In the genomic region with DNA sequence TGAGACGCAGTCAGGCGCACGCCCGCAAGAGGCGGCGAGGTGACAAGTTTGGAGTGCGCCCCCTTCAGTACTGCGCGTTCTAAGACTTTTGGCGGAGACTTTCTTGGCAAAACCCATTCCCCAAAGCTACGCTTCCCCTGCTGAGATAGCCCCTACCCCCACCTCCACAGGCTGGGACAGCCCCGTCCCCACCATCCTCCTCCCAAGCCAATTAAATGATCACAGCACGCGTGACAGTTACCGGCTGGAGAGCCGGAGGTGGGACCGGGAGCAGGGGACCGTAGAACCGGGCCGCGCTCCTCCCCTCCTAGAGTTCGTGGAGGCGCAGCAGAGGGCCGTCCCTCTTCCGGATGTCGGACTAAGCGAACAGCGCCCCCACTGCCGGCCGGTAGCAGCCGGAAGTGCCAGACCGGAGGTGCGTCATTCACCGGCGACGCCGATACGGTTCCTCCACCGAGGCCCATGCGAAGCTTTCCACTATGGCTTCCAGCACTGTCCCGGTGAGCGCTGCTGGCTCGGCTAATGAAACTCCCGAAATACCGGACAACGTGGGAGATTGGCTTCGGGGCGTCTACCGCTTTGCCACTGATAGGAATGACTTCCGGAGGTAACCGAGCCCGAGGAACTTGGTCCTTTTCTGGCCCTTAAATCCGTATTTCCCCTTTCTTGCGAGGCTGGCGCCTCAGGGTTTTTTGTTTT, we compare ENCODE assay signal across 1 cellular context.
TF ChIP-seq lines count a peak whose summit lies in the region.

A gene (plus strand): TSS at position 476 of the 699 bp plus-strand sequence. CDS start 4 bp downstream, at position 480.

TF ChIP-seq in HEK293, 187 proteins besides CTCF, POLR2A, EP300 and RAD21 (continued from another document):
- TF ChIP-seq, protein P1, sequence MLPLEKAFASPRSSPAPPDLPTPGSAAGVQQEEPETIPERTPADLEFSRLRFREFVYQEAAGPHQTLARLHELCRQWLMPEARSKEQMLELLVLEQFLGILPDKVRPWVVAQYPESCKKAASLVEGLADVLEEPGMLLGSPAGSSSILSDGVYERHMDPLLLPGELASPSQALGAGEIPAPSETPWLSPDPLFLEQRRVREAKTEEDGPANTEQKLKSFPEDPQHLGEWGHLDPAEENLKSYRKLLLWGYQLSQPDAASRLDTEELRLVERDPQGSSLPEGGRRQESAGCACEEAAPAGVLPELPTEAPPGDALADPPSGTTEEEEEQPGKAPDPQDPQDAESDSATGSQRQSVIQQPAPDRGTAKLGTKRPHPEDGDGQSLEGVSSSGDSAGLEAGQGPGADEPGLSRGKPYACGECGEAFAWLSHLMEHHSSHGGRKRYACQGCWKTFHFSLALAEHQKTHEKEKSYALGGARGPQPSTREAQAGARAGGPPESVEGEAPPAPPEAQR (tag by site-specific recombination; IDR thresholded peaks at IDR 0.05), result no peak
- TF ChIP-seq ZNF654 (tag by site-specific recombination; IDR thresholded peaks at IDR 0.05; ENCODE audit: low read depth) (peak; percentile 12; the same call in 1 of the 2 replicates), GLI2 (tag by site-specific recombination; IDR thresholded peaks at IDR 0.05; ENCODE audit: borderline replicate concordance, low read depth) (no peak), ZNF785 (tag by site-specific recombination; IDR thresholded peaks at IDR 0.05) (no peak), ZNF2 (tag by site-specific recombination; IDR thresholded peaks at IDR 0.05) (peak; percentile 69; the same call in 1 of the 2 replicates), ZNF560 (tag by site-specific recombination; IDR thresholded peaks at IDR 0.05; ENCODE audit: borderline replicate concordance) (no peak), ZNF155 (tag by site-specific recombination; IDR thresholded peaks at IDR 0.05) (no peak), KLF8 (tag by site-specific recombination; IDR thresholded peaks at IDR 0.05) (peak; percentile 78), ZNF426 (tag by site-specific recombination; IDR thresholded peaks at IDR 0.05) (no peak), WT1 (tag by site-specific recombination; IDR thresholded peaks at IDR 0.05) (0 out of 2 replicates have a peak, but pooled peaks have one; percentile 42), SCRT1 (tag by site-specific recombination; IDR thresholded peaks at IDR 0.05; ENCODE audit: borderline replicate concordance) (no peak), ZNF140 (tag by site-specific recombination; IDR thresholded peaks at IDR 0.05) (no peak), MZF1 (tag by site-specific recombination; IDR thresholded peaks at IDR 0.05; ENCODE audit: borderline replicate concordance) (peak; percentile 67), ZFP37 (tag by site-specific recombination; IDR thresholded peaks at IDR 0.05) (peak; percentile 66; the same call in 1 of the 2 replicates), HOXD13 (CRISPR knock-in tag; IDR thresholded peaks at IDR 0.05; ENCODE audit: borderline replicate concordance) (0 out of 2 replicates have a peak, but pooled peaks have one; percentile 24)
- TF ChIP-seq, protein P2, sequence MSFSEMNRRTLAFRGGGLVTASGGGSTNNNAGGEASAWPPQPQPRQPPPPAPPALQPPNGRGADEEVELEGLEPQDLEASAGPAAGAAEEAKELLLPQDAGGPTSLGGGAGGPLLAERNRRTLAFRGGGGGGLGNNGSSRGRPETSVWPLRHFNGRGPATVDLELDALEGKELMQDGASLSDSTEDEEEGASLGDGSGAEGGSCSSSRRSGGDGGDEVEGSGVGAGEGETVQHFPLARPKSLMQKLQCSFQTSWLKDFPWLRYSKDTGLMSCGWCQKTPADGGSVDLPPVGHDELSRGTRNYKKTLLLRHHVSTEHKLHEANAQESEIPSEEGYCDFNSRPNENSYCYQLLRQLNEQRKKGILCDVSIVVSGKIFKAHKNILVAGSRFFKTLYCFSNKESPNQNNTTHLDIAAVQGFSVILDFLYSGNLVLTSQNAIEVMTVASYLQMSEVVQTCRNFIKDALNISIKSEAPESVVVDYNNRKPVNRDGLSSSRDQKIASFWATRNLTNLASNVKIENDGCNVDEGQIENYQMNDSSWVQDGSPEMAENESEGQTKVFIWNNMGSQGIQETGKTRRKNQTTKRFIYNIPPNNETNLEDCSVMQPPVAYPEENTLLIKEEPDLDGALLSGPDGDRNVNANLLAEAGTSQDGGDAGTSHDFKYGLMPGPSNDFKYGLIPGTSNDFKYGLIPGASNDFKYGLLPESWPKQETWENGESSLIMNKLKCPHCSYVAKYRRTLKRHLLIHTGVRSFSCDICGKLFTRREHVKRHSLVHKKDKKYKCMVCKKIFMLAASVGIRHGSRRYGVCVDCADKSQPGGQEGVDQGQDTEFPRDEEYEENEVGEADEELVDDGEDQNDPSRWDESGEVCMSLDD (tag by site-specific recombination; IDR thresholded peaks at IDR 0.05), result peak; percentile 33; the same call in 1 of the 2 replicates
- TF ChIP-seq, protein P3, sequence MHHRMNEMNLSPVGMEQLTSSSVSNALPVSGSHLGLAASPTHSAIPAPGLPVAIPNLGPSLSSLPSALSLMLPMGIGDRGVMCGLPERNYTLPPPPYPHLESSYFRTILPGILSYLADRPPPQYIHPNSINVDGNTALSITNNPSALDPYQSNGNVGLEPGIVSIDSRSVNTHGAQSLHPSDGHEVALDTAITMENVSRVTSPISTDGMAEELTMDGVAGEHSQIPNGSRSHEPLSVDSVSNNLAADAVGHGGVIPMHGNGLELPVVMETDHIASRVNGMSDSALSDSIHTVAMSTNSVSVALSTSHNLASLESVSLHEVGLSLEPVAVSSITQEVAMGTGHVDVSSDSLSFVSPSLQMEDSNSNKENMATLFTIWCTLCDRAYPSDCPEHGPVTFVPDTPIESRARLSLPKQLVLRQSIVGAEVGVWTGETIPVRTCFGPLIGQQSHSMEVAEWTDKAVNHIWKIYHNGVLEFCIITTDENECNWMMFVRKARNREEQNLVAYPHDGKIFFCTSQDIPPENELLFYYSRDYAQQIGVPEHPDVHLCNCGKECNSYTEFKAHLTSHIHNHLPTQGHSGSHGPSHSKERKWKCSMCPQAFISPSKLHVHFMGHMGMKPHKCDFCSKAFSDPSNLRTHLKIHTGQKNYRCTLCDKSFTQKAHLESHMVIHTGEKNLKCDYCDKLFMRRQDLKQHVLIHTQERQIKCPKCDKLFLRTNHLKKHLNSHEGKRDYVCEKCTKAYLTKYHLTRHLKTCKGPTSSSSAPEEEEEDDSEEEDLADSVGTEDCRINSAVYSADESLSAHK (tag by site-specific recombination; IDR thresholded peaks at IDR 0.05), result peak; percentile 18; the same call in 1 of the 2 replicates
